ENCODE assay signal across 8 cellular contexts in the genomic region with DNA sequence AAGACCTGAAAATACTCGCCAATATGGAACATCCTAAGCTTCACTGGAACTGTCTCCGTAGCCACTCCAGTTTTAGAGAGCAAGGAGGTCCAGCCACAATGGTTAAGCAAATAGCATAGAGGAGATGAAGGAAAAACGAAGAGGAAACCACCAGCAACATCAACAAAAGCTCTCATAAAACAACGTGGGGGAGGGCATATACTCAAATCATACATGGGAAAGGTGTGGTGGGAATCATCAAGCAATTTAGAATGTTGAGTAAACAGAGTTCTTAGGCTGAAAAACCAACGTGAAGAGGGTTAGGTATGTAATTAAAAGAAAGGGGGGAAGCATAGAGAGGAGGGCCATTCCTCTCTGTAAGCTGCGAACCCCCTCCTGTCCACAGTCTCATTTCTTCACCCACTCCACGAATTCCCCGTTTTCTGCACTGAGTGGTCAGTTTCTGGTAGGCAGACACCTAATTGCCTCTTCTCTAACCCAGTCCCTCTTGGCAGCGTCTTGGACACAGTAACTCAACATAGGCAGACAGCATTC. TPM values are rescaled to one million over a fixed set of nuclear protein-coding genes. Genes with fewer than 3 reads are reported as not detected.
A peak's percentile ranks its signal among the peaks of the same experiment; 100 is the strongest.
DNase-seq lines count a peak whose midpoint lies in the region; ATAC-seq, FAIRE-seq and TF ChIP-seq lines count a peak whose summit lies in the region.

No MANE protein-coding gene starts in this region.

- no peaks in the 10 kb centered on the region for H3K9me3 Mint-ChIP-seq in progenitor cell of endocrine pancreas (ENCODE audit: low read depth)

- H3K4me1 ChIP-seq in right lobe of liver, result peaks cover 0 to 24% (median 7%) of the 10 kb centered on the region in 4 donors

- peaks cover 12% of the 10 kb centered on the region for H3K4me1 Mint-ChIP-seq in progenitor cell of endocrine pancreas (ENCODE audit: low read depth)

- DNase-seq in HL-60 (ENCODE audit: low read depth in 1 of 2, low spot score in 1 of 2), result no peak
- peak; percentile 19 for DNase-seq in astrocyte of the cerebellum (ENCODE audit: low read depth)
- DNase-seq in right lobe of liver, result no peak
- no peak for DNase-seq in urothelium cell line (ENCODE audit: low spot score)
- no peak for DNase-seq in progenitor cell of endocrine pancreas (ENCODE audit: low spot score, unreplicated experiment)

- peak overlapping the region; percentile 83 for H3K27ac ChIP-seq in 22Rv1
- H3K27ac ChIP-seq in HL-60 (replicated peaks), result peak overlapping the region; percentile 95
- peak overlapping the region; percentile 93 to 95 (median 94) for H3K27ac ChIP-seq in right lobe of liver

- H3K36me3 ChIP-seq in right lobe of liver, result no peaks in the 10 kb centered on the region

- TF ChIP-seq CTCF in 22Rv1 (IDR thresholded peaks at IDR 0.05), result no peak
- no peak for TF ChIP-seq CTCF in HL-60 (IDR thresholded peaks at IDR 0.05; ENCODE audit: insufficient read depth, low read length)
- TF ChIP-seq CTCF in astrocyte of the cerebellum (IDR thresholded peaks at IDR 0.05; ENCODE audit: low read depth, low read length, missing control alignments), result no peak
- TF ChIP-seq CTCF in right lobe of liver (IDR thresholded peaks at IDR 0.05), result no peak
- no peak for TF ChIP-seq CTCF in progenitor cell of endocrine pancreas (IDR thresholded peaks at IDR 0.05; ENCODE audit: unreplicated experiment)

- WGBS in right lobe of liver (ENCODE audit: insufficient coverage, low coverage, low lambda C conversion rate, missing lambda C conversion rate), result 3% methylated on average over 9 of the region's 9 CpGs

- no peaks in the 10 kb centered on the region for H3K27me3 Mint-ChIP-seq in progenitor cell of endocrine pancreas

- H3K9me3 ChIP-seq in right lobe of liver, result no peaks in the 10 kb centered on the region

- ATAC-seq in right lobe of liver (peak in 1 of 4 donors; percentile 1), GM21825 (IDR thresholded peaks at IDR 0.05; ENCODE audit: unreplicated experiment) (no peak), HG03460 (IDR thresholded peaks at IDR 0.05; ENCODE audit: unreplicated experiment) (no peak)

- H3K27me3 ChIP-seq in HL-60 (ENCODE audit: insufficient read depth, poor library complexity, severe bottlenecking), result no peaks in the 10 kb centered on the region
- H3K27me3 ChIP-seq in right lobe of liver, result no peaks in the 10 kb centered on the region

- peaks cover 4% of the 10 kb centered on the region for H3K36me3 Mint-ChIP-seq in progenitor cell of endocrine pancreas (ENCODE audit: insufficient read depth)

- intact Hi-C loops in right lobe of liver (cut with DNase I), result no loop called here

- TF ChIP-seq POLR2A in right lobe of liver (IDR thresholded peaks at IDR 0.05), result no peak

- H3K4me3 ChIP-seq in HL-60 (replicated peaks; ENCODE audit: insufficient read depth, low read length) (peak overlapping the region; percentile 99), astrocyte of the cerebellum (ENCODE audit: low read depth, low read length) (peak overlapping the region; percentile 67), right lobe of liver (peak overlapping the region; percentile 77 to 95 (median 77))

- H3K4me3 Mint-ChIP-seq in progenitor cell of endocrine pancreas (ENCODE audit: low read depth), result no peak overlapping the region

- FAIRE-seq in urothelium cell line (lab: Jason Lieb, UNC), result no peak

- in situ Hi-C loops in astrocyte of the cerebellum (cut with HindIII; ENCODE audit: low sequenced_read_pairs), result no loop called here

- H3K27ac Mint-ChIP-seq in progenitor cell of endocrine pancreas, result no peak overlapping the region

RNA-seq across cellular contexts. Expression of gene TMEM59, which starts 1.0 kb away (rescaled TPM):
- 100 to 1,000 TPM; 133 to 379 (median 280) TPM for total RNA-seq in right lobe of liver
- total RNA-seq in progenitor cell of endocrine pancreas, result 196 and 205 TPM in 2 replicates

RNA-seq across cellular contexts. Expression of gene TCEANC2, which starts 1.4 kb away (rescaled TPM):
- 1 to 10 TPM; 1.2 to 2.9 (median 1.8) TPM for total RNA-seq in right lobe of liver
- 6.5 and 6.7 TPM in 2 replicates for total RNA-seq in progenitor cell of endocrine pancreas

RNA-seq across cellular contexts. Expression of gene LDLRAD1, which starts 34.0 kb away (rescaled TPM):
- under 1 TPM in 2 of 6 experiments, not detected in 4; 0.44 to 0.57 TPM for total RNA-seq in right lobe of liver
- total RNA-seq in progenitor cell of endocrine pancreas, result 0.20 and 0.84 TPM in 2 replicates
